ENCODE assay signal across 8 cellular contexts in the genomic region with DNA sequence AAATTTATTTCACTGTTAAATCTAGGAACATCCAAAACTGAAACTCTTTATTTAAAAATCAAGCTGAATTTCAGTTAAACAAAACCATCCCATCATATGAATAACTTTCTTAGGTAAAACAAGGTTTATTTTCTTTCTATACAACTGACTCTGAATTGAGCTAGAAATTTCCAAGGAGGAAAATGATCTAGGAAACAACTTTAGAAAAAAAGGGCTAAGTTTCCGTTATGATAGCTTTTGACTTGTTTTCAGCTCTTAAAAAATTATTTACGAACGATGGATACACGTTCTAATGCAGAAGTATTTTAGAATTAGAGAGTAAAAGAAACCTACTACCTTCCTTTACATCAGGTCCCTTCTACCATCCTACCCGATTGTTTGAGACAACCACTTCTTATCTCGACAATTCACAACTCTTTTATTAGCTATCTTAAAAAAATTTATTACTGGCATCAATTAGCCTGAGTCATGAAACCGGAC. TPM values are rescaled to one million over a fixed set of nuclear protein-coding genes. Genes with fewer than 3 reads are reported as not detected.
DNase-seq lines count a peak whose midpoint lies in the region; ATAC-seq and TF ChIP-seq lines count a peak whose summit lies in the region.

No MANE protein-coding gene starts in this region.

- peaks cover 7% of the 10 kb centered on the region for H3F3A ChIP-seq in smooth muscle cell (ENCODE audit: low read depth)

- H3K79me2 ChIP-seq in hepatocyte (peaks cover 23% of the 10 kb centered on the region), smooth muscle cell (ENCODE audit: low read depth) (peaks cover 23% of the 10 kb centered on the region)

- peak overlapping the region; percentile 98 for H3K27ac ChIP-seq in hepatocyte
- no peak overlapping the region for H3K27ac ChIP-seq in smooth muscle cell (ENCODE audit: low read depth)

- H3K27me3 ChIP-seq in hepatocyte: peaks cover 9% of the 10 kb centered on the region
- H3K27me3 ChIP-seq in smooth muscle cell (ENCODE audit: low read depth): no peaks in the 10 kb centered on the region

- H3K36me3 ChIP-seq in hepatocyte (replicated peaks; ENCODE audit: insufficient read depth, low read depth) (no peaks in the 10 kb centered on the region), smooth muscle cell (ENCODE audit: low read depth) (no peaks in the 10 kb centered on the region)

- CTCF ChIA-PET in HEK293T (lab: Yijun Ruan, JAX): interaction anchor here (0.7 to 1.4 kb wide), 12 partner anchors 10 to 352 kb away, joined by 3 to 7 read pairs (median 3); no protein-coding TSS in a partner anchor
- CTCF ChIA-PET in activated CD4-positive, alpha-beta memory T cell treated with anti-CD3 and anti-CD28 coated beads for 36 hours (lab: Charles Lee): interaction anchor here (0.7 to 4.2 kb wide), 12 partner anchors 9 to 459 kb away, joined by 3 to 39 read pairs (median 4); no protein-coding TSS in a partner anchor

- H3K9me2 ChIP-seq in hepatocyte (replicated peaks; ENCODE audit: insufficient read depth): no peaks in the 10 kb centered on the region

- H3K27me3 Mint-ChIP-seq in activated CD4-positive, alpha-beta memory T cell treated with anti-CD3 and anti-CD28 coated beads for 36 hours: peaks cover 23% of the 10 kb centered on the region

- H3K36me3 Mint-ChIP-seq in activated CD4-positive, alpha-beta memory T cell treated with anti-CD3 and anti-CD28 coated beads for 36 hours: peaks cover 4% of the 10 kb centered on the region

- peak overlapping the region; percentile 83 for H3K4me2 ChIP-seq in hepatocyte
- H3K4me2 ChIP-seq in smooth muscle cell: peak overlapping the region; percentile 85

- H3K27ac Mint-ChIP-seq in activated CD4-positive, alpha-beta memory T cell treated with anti-CD3 and anti-CD28 coated beads for 36 hours: no peak overlapping the region

- H3K4me3 Mint-ChIP-seq in activated CD4-positive, alpha-beta memory T cell treated with anti-CD3 and anti-CD28 coated beads for 36 hours: peak overlapping the region; percentile 72

- intact Hi-C loops in activated CD4-positive, alpha-beta memory T cell treated with anti-CD3 and anti-CD28 coated beads for 36 hours (cut with micrococcal nuclease): loop anchor here (1.0 to 5.0 kb wide), 6 partner anchors 44 to 1956 kb away; a partner anchor contains a TSS

- no peak overlapping the region for H3K9ac ChIP-seq in smooth muscle cell (ENCODE audit: low read depth)

- POLR2A ChIA-PET in HEK293T (lab: Yijun Ruan, JAX): interaction anchor here (1.3 to 2.5 kb wide), 6 partner anchors 15 to 210 kb away, joined by 3 to 12 read pairs (median 5); no protein-coding TSS in a partner anchor
- POLR2A ChIA-PET in activated CD4-positive, alpha-beta memory T cell treated with anti-CD3 and anti-CD28 coated beads for 36 hours (lab: Charles Lee): interaction anchor here (1.1 to 1.3 kb wide), 2 partner anchors 127 to 207 kb away, joined by 4 read pairs; no protein-coding TSS in a partner anchor

- ATAC-seq in GM19328 (IDR thresholded peaks at IDR 0.05; ENCODE audit: unreplicated experiment): no peak

- H4K20me1 ChIP-seq in hepatocyte (ENCODE audit: insufficient read depth, poor library complexity, severe bottlenecking) (peaks cover 9% of the 10 kb centered on the region), smooth muscle cell (ENCODE audit: low read depth) (peaks cover 19% of the 10 kb centered on the region)

- no peak for TF ChIP-seq CTCF in hepatocyte (IDR thresholded peaks at IDR 0.05; ENCODE audit: poor library complexity)
- TF ChIP-seq CTCF in smooth muscle cell (IDR thresholded peaks at IDR 0.05; ENCODE audit: borderline replicate concordance, insufficient read depth, poor library complexity, severe bottlenecking): no peak

- no peak for DNase-seq in HEK293T (ENCODE audit: extremely low spot score)
- no peak for DNase-seq in activated CD4-positive, alpha-beta memory T cell treated with anti-CD3 and anti-CD28 coated beads for 36 hours
- DNase-seq in hepatocyte (ENCODE audit: low spot score): no peak
- DNase-seq in smooth muscle cell (lab: John Stamatoyannopoulos, UW; ENCODE audit: unreplicated experiment): no peak
- no peak for DNase-seq in hippocampal formation (lab: John Stamatoyannopoulos, UW)
- DNase-seq in NOMO-1 treated with dmso at 0.1 percent for 144 hours (lab: John Stamatoyannopoulos, UW; ENCODE audit: unreplicated experiment): no peak
- no peak for DNase-seq in activated CD4-positive, alpha-beta T cell treated with anti-CD3 and anti-CD28 coated beads for 1 hour

- H3K9me3 Mint-ChIP-seq in activated CD4-positive, alpha-beta memory T cell treated with anti-CD3 and anti-CD28 coated beads for 36 hours: no peaks in the 10 kb centered on the region

- H3K4me1 ChIP-seq in hepatocyte (ENCODE audit: insufficient read depth) (peaks cover under 1% of the 10 kb centered on the region), smooth muscle cell (ENCODE audit: low read depth) (peaks cover 12% of the 10 kb centered on the region)

- WGBS in hepatocyte (ENCODE audit: low lambda C conversion rate, missing lambda C conversion rate): 5% methylated on average over 7 of the region's 7 CpGs
- 3% methylated on average over 7 of the region's 7 CpGs for WGBS in smooth muscle cell (ENCODE audit: low lambda C conversion rate)

- peak overlapping the region; percentile 83 for H3K4me3 ChIP-seq in hepatocyte
- H3K4me3 ChIP-seq in smooth muscle cell: peak overlapping the region; percentile 95

- H2AFZ ChIP-seq in hepatocyte (peak overlapping the region; percentile 83), smooth muscle cell (ENCODE audit: low read depth) (peak overlapping the region; percentile 84)

- H3K4me1 Mint-ChIP-seq in activated CD4-positive, alpha-beta memory T cell treated with anti-CD3 and anti-CD28 coated beads for 36 hours (ENCODE audit: low read depth): peaks cover 11% of the 10 kb centered on the region

- H3K9me3 ChIP-seq in hepatocyte (ENCODE audit: low read depth) (no peaks in the 10 kb centered on the region), smooth muscle cell (replicated peaks; ENCODE audit: low read depth) (no peaks in the 10 kb centered on the region)

TF ChIP-seq in HEK293T, 16 proteins besides CTCF, POLR2A, EP300 and RAD21:
- TF ChIP-seq, protein P1, sequence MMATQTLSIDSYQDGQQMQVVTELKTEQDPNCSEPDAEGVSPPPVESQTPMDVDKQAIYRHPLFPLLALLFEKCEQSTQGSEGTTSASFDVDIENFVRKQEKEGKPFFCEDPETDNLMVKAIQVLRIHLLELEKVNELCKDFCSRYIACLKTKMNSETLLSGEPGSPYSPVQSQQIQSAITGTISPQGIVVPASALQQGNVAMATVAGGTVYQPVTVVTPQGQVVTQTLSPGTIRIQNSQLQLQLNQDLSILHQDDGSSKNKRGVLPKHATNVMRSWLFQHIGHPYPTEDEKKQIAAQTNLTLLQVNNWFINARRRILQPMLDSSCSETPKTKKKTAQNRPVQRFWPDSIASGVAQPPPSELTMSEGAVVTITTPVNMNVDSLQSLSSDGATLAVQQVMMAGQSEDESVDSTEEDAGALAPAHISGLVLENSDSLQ (IDR thresholded peaks at IDR 0.05): peak; percentile 39; the same call in 1 of the 2 replicates
- TF ChIP-seq ARNT (IDR thresholded peaks at IDR 0.05): no peak

RNA-seq across cellular contexts. Expression of a gene that starts 1.8 kb away (rescaled TPM):
- total RNA-seq in activated CD4-positive, alpha-beta memory T cell treated with anti-CD3 and anti-CD28 coated beads for 36 hours: 10 to 100 TPM; 13.2 to 14.8 TPM
- total RNA-seq in hepatocyte (21.7 and 42.9 TPM in 2 replicates), smooth muscle cell (54.0 and 70.2 TPM in 2 replicates)
- polyA plus RNA-seq in hepatocyte (10.8 and 14.4 TPM in 2 replicates), smooth muscle cell (14.0 and 25.9 TPM in 2 replicates)
